1 cellular context compared by ENCODE assay signal in genomic region chr21:32618218-32618617, GRCh38. TPM values are rescaled to one million over a fixed set of nuclear protein-coding genes. Genes with fewer than 3 reads are reported as not detected.
"Had no signal": no experiment of that assay in that cellular context is flagged by ENCODE, and none has a peak within 500 bp of the region (broad histone marks: within the 10 kb centered on the region; RNA-seq: fewer than 3 reads in every experiment).

No MANE protein-coding gene starts in this region.

RNA-seq across cellular contexts. Expression of gene TCP10L, which starts 32.9 kb away (rescaled TPM):
- total RNA-seq: G401 had no signal
